ENCODE assay signal across 15 cellular contexts in the genomic region with DNA sequence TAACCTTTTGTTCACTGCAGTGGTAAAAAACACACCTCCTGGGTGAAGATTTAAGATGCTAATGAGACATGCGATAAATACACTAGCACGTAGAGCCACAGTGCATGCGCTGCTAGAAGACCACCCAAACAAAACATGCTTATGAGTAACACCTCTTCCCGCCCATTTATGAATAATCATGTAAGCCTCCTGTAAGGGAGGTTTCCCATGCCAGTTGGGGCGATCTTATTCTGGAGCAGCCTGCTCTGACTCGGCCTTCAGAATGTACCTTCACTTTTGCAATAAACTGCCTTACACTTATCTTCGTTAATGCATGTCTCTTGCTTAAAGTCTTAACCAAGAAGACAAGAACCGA.
"Had no signal": no experiment of that assay in that cellular context is flagged by ENCODE, and none has a peak within 500 bp of the region (broad histone marks: within the 10 kb centered on the region; RNA-seq: fewer than 3 reads in every experiment).

No MANE protein-coding gene starts in this region.

- DNase-seq: cerebellar nuclear complex, cortex of kidney had no signal

- H3K27ac ChIP-seq: breast epithelium, gastrocnemius medialis, heart right ventricle, tibial artery, uterus, VCaP had no signal

- H3K9me3 Mint-ChIP-seq: activated CD4-positive, alpha-beta memory T cell treated with anti-CD3 and anti-CD28 coated beads, Interleukin-2, amount 10 ng/mL, durations not matched to agents 7 days and 5 days; activated naive CD8-positive, alpha-beta T cell treated with anti-CD3 and anti-CD28 coated beads, Interleukin-2, amount 50 U/mL, for 24 hours; activated T-helper 2 cell treated with anti-CD3 and anti-CD28 coated beads, Interferon-gamma antibody, Interleukin-2, Interleukin-4, amounts not matched to agents 10 μg/mL and 5 μg/mL and 100 μg/mL, durations not matched to agents 14 hours and 24 hours and 36 hours; immature natural killer cell; nephron progenitor cell; T-helper 1 cell treated with Interleukin-12 subunit alpha and Interleukin-12 subunit beta and Interleukin-4 antibody, amounts not matched to agents 30 μg/mL and 1 μg/mL, for 36 hours had no signal

- H3K4me3 Mint-ChIP-seq: activated CD4-positive, alpha-beta memory T cell treated with anti-CD3 and anti-CD28 coated beads, Interleukin-2, amount 10 ng/mL, durations not matched to agents 7 days and 5 days; activated CD8-positive, alpha-beta memory T cell treated with anti-CD3 and anti-CD28 coated beads, Interleukin-2, amount 10 ng/mL, durations not matched to agents 7 days and 5 days; activated naive CD8-positive, alpha-beta T cell treated with anti-CD3 and anti-CD28 coated beads, Interleukin-2, amount 50 U/mL, for 24 hours; immature natural killer cell; nephron progenitor cell; T-helper 1 cell treated with Interleukin-12 subunit alpha and Interleukin-12 subunit beta and Interleukin-4 antibody, amounts not matched to agents 30 μg/mL and 1 μg/mL, for 36 hours had no signal

- H3K4me3 ChIP-seq: breast epithelium, gastrocnemius medialis, heart right ventricle, tibial artery, uterus had no signal

- H3K9me3 ChIP-seq: breast epithelium, gastrocnemius medialis, heart right ventricle, tibial artery, uterus had no signal

- H3K4me1 ChIP-seq: breast epithelium, gastrocnemius medialis, tibial artery, uterus had no signal

- H3K27ac Mint-ChIP-seq: activated CD4-positive, alpha-beta memory T cell treated with anti-CD3 and anti-CD28 coated beads, Interleukin-2, amount 10 ng/mL, durations not matched to agents 7 days and 5 days; activated naive CD8-positive, alpha-beta T cell treated with anti-CD3 and anti-CD28 coated beads, Interleukin-2, amount 50 U/mL, for 24 hours; T-helper 1 cell treated with Interleukin-12 subunit alpha and Interleukin-12 subunit beta and Interleukin-4 antibody, amounts not matched to agents 30 μg/mL and 1 μg/mL, for 36 hours had no signal

- H3K36me3 ChIP-seq: breast epithelium, uterus had no signal

- H3K27me3 Mint-ChIP-seq: activated CD4-positive, alpha-beta memory T cell treated with anti-CD3 and anti-CD28 coated beads, Interleukin-2, amount 10 ng/mL, durations not matched to agents 7 days and 5 days; activated CD8-positive, alpha-beta memory T cell treated with anti-CD3 and anti-CD28 coated beads, Interleukin-2, amount 10 ng/mL, durations not matched to agents 7 days and 5 days; activated naive CD8-positive, alpha-beta T cell treated with anti-CD3 and anti-CD28 coated beads, Interleukin-2, amount 50 U/mL, for 24 hours had no signal

- H3K27me3 ChIP-seq: breast epithelium, gastrocnemius medialis, heart right ventricle, tibial artery, uterus had no signal
